Comparison of ENCODE assay signal across 17 cellular contexts in genomic region chr12:46530373-46531056, GRCh38.
DNase-seq lines count a peak whose midpoint lies in the region; ATAC-seq, FAIRE-seq and TF ChIP-seq lines count a peak whose summit lies in the region.
"Had no signal": no experiment of that assay in that cellular context is flagged by ENCODE, and none has a peak within 500 bp of the region (broad histone marks: within the 10 kb centered on the region; RNA-seq: fewer than 3 reads in every experiment).

No MANE protein-coding gene starts in this region.

- TF ChIP-seq CTCF in GM12878 (IDR thresholded peaks at IDR 0.05 in 2 of 3, conservative IDR thresholded peaks at IDR 0.05 in 1 of 3; ENCODE audit: control insufficient read depth in 2 of 3, extremely low read depth in 1 of 3, insufficient read depth in 1 of 3, low read depth in 3 of 3, low read length in 3 of 3) (no peak), HepG2 (CRISPR knock-in tag; IDR thresholded peaks at IDR 0.05) (no peak), A673 (conservative IDR thresholded peaks at IDR 0.05; ENCODE audit: low read depth, low read length) (no peak)

- TF ChIP-seq RAD21 in GM12878 (IDR thresholded peaks at IDR 0.05; ENCODE audit: insufficient read depth, low read depth, low read length) (no peak), HepG2 (CRISPR knock-in tag; IDR thresholded peaks at IDR 0.05) (no peak)

- in situ Hi-C loops in GM12878 (cut with MboI) (no loop called here), HepG2 (cut with HindIII; ENCODE audit: extremely low pct_ligation_motif_present, low pct_unique_long_range_greater_than_20kb) (no loop called here), GM23248 (cut with MboI) (no loop called here)

- H3K4me3 ChIP-seq in GM12878 (no peak overlapping the region), HepG2 (replicated peaks in 1 of 3; ENCODE audit: insufficient read depth in 1 of 3, low read depth in 2 of 3, low read length in 3 of 3) (no peak overlapping the region), GM23248 (no peak overlapping the region), A673 (ENCODE audit: low read depth, low read length, poor library complexity, severe bottlenecking) (no peak overlapping the region)

- no peaks in the 10 kb centered on the region for H3K27me3 ChIP-seq in GM12878 (replicated peaks in 1 of 2; ENCODE audit: control insufficient read depth in 2 of 2, insufficient read depth in 2 of 2, low read length in 1 of 2)
- H3K27me3 ChIP-seq in HepG2 (ENCODE audit: control insufficient read depth in 1 of 2, insufficient read depth in 2 of 2, low read length in 2 of 2), result no peaks in the 10 kb centered on the region
- H3K27me3 ChIP-seq in GM23248 (replicated peaks; ENCODE audit: insufficient read depth), result no peaks in the 10 kb centered on the region
- H3K27me3 ChIP-seq in A673 (replicated peaks; ENCODE audit: insufficient read depth, low read depth, low read length, poor library complexity), result no peaks in the 10 kb centered on the region

- peaks cover 5% of the 10 kb centered on the region for H3F3A ChIP-seq in GM23248 (ENCODE audit: insufficient read depth)

- H3K9me3 ChIP-seq in GM12878 (replicated peaks; ENCODE audit: control insufficient read depth, insufficient read depth, low read length) (peaks cover 6% of the 10 kb centered on the region; the same call in 2 of the 3 replicates), HepG2 (ENCODE audit: low read length) (0 out of 2 replicates have a peak, but pooled peaks cover 5% of the 10 kb centered on the region), GM23248 (ENCODE audit: low read depth) (no peaks in the 10 kb centered on the region), A673 (ENCODE audit: low read depth, low read length, poor library complexity, severe bottlenecking) (no peaks in the 10 kb centered on the region)

- peaks cover 4% of the 10 kb centered on the region for H3K27me3 Mint-ChIP-seq in activated naive CD4-positive, alpha-beta T cell treated with anti-CD3 and anti-CD28 coated beads, Interleukin-2, amount 10 ng/mL, durations not matched to agents 7 days and 5 days

- no peak for TF ChIP-seq EP300 in GM12878 (IDR thresholded peaks at IDR 0.05; ENCODE audit: borderline replicate concordance in 1 of 2, control insufficient read depth in 1 of 2, low read depth in 2 of 2, low read length in 2 of 2)
- no peak for TF ChIP-seq EP300 in HepG2 (IDR thresholded peaks at IDR 0.05; ENCODE audit: low read depth in 2 of 2, low read length in 2 of 2)
- TF ChIP-seq EP300 in HepG2 (CRISPR knock-in tag; IDR thresholded peaks at IDR 0.05; ENCODE audit: borderline replicate concordance), result no peak

- no peaks in the 10 kb centered on the region for H3K4me1 Mint-ChIP-seq in activated naive CD4-positive, alpha-beta T cell treated with anti-CD3 and anti-CD28 coated beads, Interleukin-2, amount 10 ng/mL, durations not matched to agents 7 days and 5 days
- H3K4me1 Mint-ChIP-seq: CD14-positive monocyte had no signal

- BruUV-seq in GM12878 (replicated peaks; lab: Mats Ljungman, UMichigan) (no TSS peak), HepG2 (replicated peaks; lab: Mats Ljungman, UMichigan) (no TSS peak), A673 (replicated peaks; lab: Mats Ljungman, UMichigan) (no TSS peak)

- RAD21 ChIA-PET in GM12878 (lab: Charles Lee; ENCODE audit: unreplicated experiment), result no interaction called here

- intact Hi-C loops in GM12878 (cut with micrococcal nuclease; ENCODE audit: unreplicated experiment) (no loop called here), HepG2 (cut with micrococcal nuclease; ENCODE audit: unreplicated experiment) (no loop called here), sciatic nerve (cut with DNase I) (no loop called here), A673 (cut with micrococcal nuclease; ENCODE audit: unreplicated experiment) (no loop called here)

- H3K4me2 ChIP-seq in GM12878 (ENCODE audit: control insufficient read depth, insufficient read depth), result no peak overlapping the region
- no peak overlapping the region for H3K4me2 ChIP-seq in HepG2 (ENCODE audit: low read depth, low read length)
- H3K4me2 ChIP-seq in GM23248 (ENCODE audit: unreplicated experiment), result no peak overlapping the region

- POLR2A ChIA-PET in GM12878 (lab: Charles Lee) (no interaction called here), HepG2 (lab: Yijun Ruan, JAX) (interaction anchor here (1.9 kb wide), 1 partner anchor 160 kb away, joined by 4 read pairs; no protein-coding TSS in a partner anchor), A673 (lab: Charles Lee; ENCODE audit: low non-redundant PET) (no interaction called here)

- H3K4me1 ChIP-seq in GM12878 (ENCODE audit: control insufficient read depth, insufficient read depth, low read length) (no peaks in the 10 kb centered on the region), HepG2 (ENCODE audit: insufficient read depth, low read length) (peaks cover 32% of the 10 kb centered on the region), GM23248 (ENCODE audit: insufficient read depth) (peaks cover 4% of the 10 kb centered on the region), A673 (ENCODE audit: insufficient read depth, low read length, poor library complexity, severe bottlenecking) (peaks cover 15% of the 10 kb centered on the region)

- CTCF ChIA-PET in activated naive CD4-positive, alpha-beta T cell treated with anti-CD3 and anti-CD28 coated beads, Interleukin-2, amount 10 ng/mL, durations not matched to agents 7 days and 5 days (lab: Charles Lee), result no interaction called here
- CTCF ChIA-PET in GM12878 (lab: Yijun Ruan, JAX) (no interaction called here), HepG2 (lab: Yijun Ruan, JAX; ENCODE audit: low intra/inter-chr PET ratio, low total read pairs) (no interaction called here), A673 (lab: Charles Lee) (no interaction called here)

- ATAC-seq in GM12878 (no peak), HepG2 (peak; percentile 26; the same call in 2 of the 3 replicates), sciatic nerve (peak; percentile 24), HG03469 (IDR thresholded peaks at IDR 0.05; ENCODE audit: unreplicated experiment) (no peak)
- ATAC-seq: Panc1 had no signal

- H3K9me3 Mint-ChIP-seq in activated naive CD4-positive, alpha-beta T cell treated with anti-CD3 and anti-CD28 coated beads, Interleukin-2, amount 10 ng/mL, durations not matched to agents 7 days and 5 days, result peaks cover 23% of the 10 kb centered on the region

- DNase-seq in activated naive CD4-positive, alpha-beta T cell treated with anti-CD3 and anti-CD28 coated beads, Interleukin-2, amount 10 ng/mL, durations not matched to agents 7 days and 5 days, result no peak
- no peak for DNase-seq in activated naive CD4-positive, alpha-beta T cell (lab: John Stamatoyannopoulos, UW)
- no peak for DNase-seq in GM12878 (ENCODE audit: low read depth, low spot score)
- DNase-seq in HepG2 (ENCODE audit: low spot score), result no peak
- no peak for DNase-seq in sciatic nerve (ENCODE audit: low spot score)
- no peak for DNase-seq in GM23248
- no peak for DNase-seq in A673 (ENCODE audit: low spot score)
- DNase-seq: DMS79 treated with DMSO at 0.1 percent for 48 hours, H7, NCI-H1092 treated with DMSO at 0.1 percent for 48 hours, NCI-H2081, NCI-H446 treated with DMSO at 0.1 percent for 48 hours, NCI-H69 had no signal

- SMC1A ChIA-PET in GM12878 (lab: Charles Lee; ENCODE audit: uncharacterized antibody, unreplicated experiment), result interaction anchor here (0.8 to 0.9 kb wide), 2 partner anchors 9 to 11 kb away, joined by 3 read pairs; no protein-coding TSS in a partner anchor

- no peak overlapping the region for H3K4me3 Mint-ChIP-seq in activated naive CD4-positive, alpha-beta T cell treated with anti-CD3 and anti-CD28 coated beads, Interleukin-2, amount 10 ng/mL, durations not matched to agents 7 days and 5 days
- H3K4me3 Mint-ChIP-seq: CD14-positive monocyte had no signal

- H2AFZ ChIP-seq in GM12878 (ENCODE audit: control insufficient read depth, low read depth, low read length) (no peak overlapping the region), HepG2 (ENCODE audit: low read length) (no peak overlapping the region), GM23248 (no peak overlapping the region)

- no peaks in the 10 kb centered on the region for H3K9me2 ChIP-seq in GM23248 (ENCODE audit: insufficient read depth)

- FAIRE-seq in GM12878 (lab: Jason Lieb, UNC) (no peak), HepG2 (lab: Jason Lieb, UNC) (no peak)

- H3K9ac ChIP-seq in GM12878 (ENCODE audit: control insufficient read depth, insufficient read depth, low read length) (no peak overlapping the region), HepG2 (ENCODE audit: insufficient read depth, low read depth, low read length) (no peak overlapping the region), GM23248 (no peak overlapping the region)

- H3K79me2 ChIP-seq in GM12878 (ENCODE audit: control insufficient read depth, insufficient read depth, low read length), result no peaks in the 10 kb centered on the region
- no peaks in the 10 kb centered on the region for H3K79me2 ChIP-seq in HepG2 (ENCODE audit: insufficient read depth, low read length)
- H3K79me2 ChIP-seq in GM23248 (ENCODE audit: insufficient read depth), result no peaks in the 10 kb centered on the region

- peak overlapping the region; percentile 2 for H3K27ac Mint-ChIP-seq in activated naive CD4-positive, alpha-beta T cell treated with anti-CD3 and anti-CD28 coated beads, Interleukin-2, amount 10 ng/mL, durations not matched to agents 7 days and 5 days
- H3K27ac Mint-ChIP-seq: CD14-positive monocyte had no signal

- H3K36me3 Mint-ChIP-seq in activated naive CD4-positive, alpha-beta T cell treated with anti-CD3 and anti-CD28 coated beads, Interleukin-2, amount 10 ng/mL, durations not matched to agents 7 days and 5 days, result peaks cover 26% of the 10 kb centered on the region

- no peaks in the 10 kb centered on the region for H4K20me1 ChIP-seq in GM12878 (ENCODE audit: control insufficient read depth, insufficient read depth)
- no peaks in the 10 kb centered on the region for H4K20me1 ChIP-seq in HepG2 (ENCODE audit: insufficient read depth, low read length)
- no peaks in the 10 kb centered on the region for H4K20me1 ChIP-seq in GM23248 (ENCODE audit: insufficient read depth)

- TF ChIP-seq POLR2A in GM12878 (IDR thresholded peaks at IDR 0.05; ENCODE audit: low read depth, low read length) (0 out of 2 replicates have a peak, but pooled peaks have one; percentile 12), HepG2 (IDR thresholded peaks at IDR 0.05; ENCODE audit: insufficient read depth in 1 of 2, low read depth in 2 of 2, low read length in 2 of 2) (no peak)

- H3K27ac ChIP-seq in GM12878 (ENCODE audit: control insufficient read depth, insufficient read depth) (no peak overlapping the region), HepG2 (ENCODE audit: extremely low read length, insufficient read depth, low read length) (no peak overlapping the region), GM23248 (no peak overlapping the region), A673 (ENCODE audit: low read depth, low read length, poor library complexity, severe bottlenecking) (no peak overlapping the region)
- H3K27ac ChIP-seq: 22Rv1 had no signal

- H3K36me3 ChIP-seq in GM12878 (ENCODE audit: control insufficient read depth in 2 of 2, insufficient read depth in 2 of 2, low read length in 1 of 2), result no peaks in the 10 kb centered on the region
- H3K36me3 ChIP-seq in HepG2 (replicated peaks in 1 of 2; ENCODE audit: control insufficient read depth in 1 of 2, insufficient read depth in 2 of 2, low read length in 2 of 2), result no peaks in the 10 kb centered on the region
- no peaks in the 10 kb centered on the region for H3K36me3 ChIP-seq in GM23248 (ENCODE audit: low read depth)
- H3K36me3 ChIP-seq in A673 (ENCODE audit: insufficient read depth, low read length, poor library complexity, severe bottlenecking), result no peaks in the 10 kb centered on the region

- WGBS in GM12878 (ENCODE audit: insufficient coverage, insufficient replicate concordance, low lambda C conversion rate, missing lambda C conversion rate), result 76% methylated on average over 12 of the region's 14 CpGs
- WGBS in HepG2 (ENCODE audit: low lambda C conversion rate), result 97% methylated on average over 7 of the region's 14 CpGs
- 93 to 98% methylated on average over 6 to 12 of the region's 14 CpGs for WGBS in GM23248 (ENCODE audit: low coverage in 1 of 2, low lambda C conversion rate in 2 of 2, missing lambda C conversion rate in 2 of 2), 2 experiments

Comparison
In these comparisons a context has a peak if more than half of its experiments do, and no peak if none do; other contexts are left out.
1. ATAC-seq: peak in HepG2 (single experiment) and sciatic nerve (single experiment); none in GM12878 (single experiment) and HG03469 (single experiment).